Comparison of ENCODE assay signal across 8 cellular contexts in the genomic region with DNA sequence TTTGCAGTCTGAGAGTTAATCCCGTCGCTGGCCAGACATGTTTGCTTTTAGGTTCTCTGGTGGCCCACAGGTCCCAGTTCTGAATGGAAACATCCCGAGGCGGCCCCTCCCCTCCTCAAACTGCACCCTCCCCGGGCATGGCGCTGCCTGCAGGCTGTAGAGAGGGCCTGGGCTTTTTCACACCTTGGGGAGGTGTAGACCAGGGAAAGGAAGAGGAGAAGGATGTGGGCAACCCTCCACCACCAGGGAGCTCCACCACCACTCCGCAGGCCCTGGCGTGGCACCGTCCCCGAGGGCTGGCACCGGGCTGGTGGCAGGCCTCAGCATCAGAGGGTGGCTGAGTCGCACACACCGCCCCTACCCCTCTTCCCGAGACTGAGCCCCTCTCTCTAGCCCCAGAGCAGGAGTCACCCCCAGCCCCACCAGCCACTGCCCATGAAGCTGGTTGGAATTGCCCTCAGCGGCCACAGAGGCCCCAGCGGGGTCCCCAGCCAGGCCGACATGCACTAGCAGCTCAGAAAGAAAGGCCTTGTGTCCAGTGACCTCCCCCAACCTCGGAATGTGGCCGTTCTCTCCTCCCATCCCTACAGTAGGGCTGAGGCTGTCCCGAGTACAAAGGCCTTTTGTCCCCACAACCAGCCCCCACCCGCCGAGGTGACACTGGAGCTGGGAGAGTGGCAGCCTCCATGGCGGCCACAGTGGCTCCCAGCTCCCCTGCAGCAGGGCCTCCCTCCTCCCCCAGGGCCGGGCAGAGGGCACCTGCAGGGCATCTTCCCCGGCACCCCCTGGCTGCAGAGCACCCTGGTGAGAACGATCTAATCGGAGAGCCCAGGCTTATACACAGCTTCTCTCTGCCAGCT. TPM values are rescaled to one million over a fixed set of nuclear protein-coding genes. Genes with fewer than 3 reads are reported as not detected.
DNase-seq lines count a peak whose midpoint lies in the region; ATAC-seq and TF ChIP-seq lines count a peak whose summit lies in the region.

No MANE protein-coding gene starts in this region.

- H3K9me3 ChIP-seq in naive thymus-derived CD4-positive, alpha-beta T cell (ENCODE audit: control insufficient read depth in 2 of 3, low read length in 3 of 3), result no peaks in the 10 kb centered on the region

- peaks cover 12 to 14% of the 10 kb centered on the region in 2 donors for H3K4me1 ChIP-seq in naive thymus-derived CD4-positive, alpha-beta T cell (ENCODE audit: control insufficient read depth in 2 of 2, insufficient read depth in 2 of 2, low read length in 2 of 2)

- no peak overlapping the region for H3K27ac Mint-ChIP-seq in effector memory CD8-positive, alpha-beta T cell
- peak overlapping the region in 8 of 9 donors; percentile 60 to 90 (median 78) for H3K27ac Mint-ChIP-seq in naive thymus-derived CD4-positive, alpha-beta T cell

- peaks cover 0 to 5% of the 10 kb centered on the region in 2 donors for H3K27me3 ChIP-seq in naive thymus-derived CD4-positive, alpha-beta T cell (ENCODE audit: control insufficient read depth in 2 of 2, insufficient read depth in 2 of 2, low read length in 2 of 2)

- peaks cover 19 to 21% of the 10 kb centered on the region in 2 donors for H3K4me1 Mint-ChIP-seq in effector memory CD8-positive, alpha-beta T cell (ENCODE audit: low read depth in 2 of 2)
- H3K4me1 Mint-ChIP-seq in naive thymus-derived CD4-positive, alpha-beta T cell, result peaks cover 13 to 32% (median 24%) of the 10 kb centered on the region in 7 donors

- DNase-seq in activated CD8-positive, alpha-beta memory T cell treated with anti-CD3 and anti-CD28 coated beads for 24 hours, result peak; percentile 73
- no peak for DNase-seq in activated CD8-positive, alpha-beta memory T cell treated with anti-CD3 and anti-CD28 coated beads, Interleukin-2, amount 50 U/mL, for 48 hours
- DNase-seq in effector memory CD8-positive, alpha-beta T cell, result peak; percentile 35 to 42 (median 38)
- peak in 7 of 9 donors; percentile 33 to 65 (median 55) for DNase-seq in naive thymus-derived CD4-positive, alpha-beta T cell
- no peak for DNase-seq in NCI-H524 (lab: John Stamatoyannopoulos, UW)
- DNase-seq in NCI-H2029 (lab: John Stamatoyannopoulos, UW), result no peak

- CTCF ChIA-PET in naive thymus-derived CD4-positive, alpha-beta T cell (lab: Charles Lee), result interaction anchor here (0.9 to 2.2 kb wide), 12 partner anchors 10 to 56 kb away, joined by 3 to 14 read pairs (median 5); no protein-coding TSS in a partner anchor

- intact Hi-C loops in naive thymus-derived CD4-positive, alpha-beta T cell (cut with micrococcal nuclease), result loop anchor here (1.0 to 5.0 kb wide), 6 partner anchors 11 to 42 kb away; no protein-coding TSS in a partner anchor

- H3K9me3 Mint-ChIP-seq in effector memory CD8-positive, alpha-beta T cell, result no peaks in the 10 kb centered on the region
- H3K9me3 Mint-ChIP-seq in naive thymus-derived CD4-positive, alpha-beta T cell, result peaks cover 0 to 2% (median 0%) of the 10 kb centered on the region in 11 donors

- ATAC-seq in effector memory CD8-positive, alpha-beta T cell (replicated peaks), result peak; percentile 95
- peak; percentile 90 for ATAC-seq in naive thymus-derived CD4-positive, alpha-beta T cell
- no peak for ATAC-seq in HG03439 (IDR thresholded peaks at IDR 0.05; ENCODE audit: unreplicated experiment)

- POLR2A ChIA-PET in naive thymus-derived CD4-positive, alpha-beta T cell (lab: Charles Lee), result interaction anchor here (0.7 to 2.9 kb wide), 9 partner anchors 8 to 135 kb away, joined by 3 to 12 read pairs (median 3); partner anchors contain the start of gene ZBTB42

- H3K27ac ChIP-seq in VCaP, result peak overlapping the region; percentile 32
- H3K27ac ChIP-seq in naive thymus-derived CD4-positive, alpha-beta T cell (ENCODE audit: low read depth, low read length), result peak overlapping the region; percentile 17

- peaks cover 32 to 58% of the 10 kb centered on the region in 2 donors for H3K27me3 Mint-ChIP-seq in effector memory CD8-positive, alpha-beta T cell
- H3K27me3 Mint-ChIP-seq in naive thymus-derived CD4-positive, alpha-beta T cell, result peaks cover 0 to 25% (median 8%) of the 10 kb centered on the region in 5 donors

- peaks cover 2% of the 10 kb centered on the region for H3K36me3 Mint-ChIP-seq in effector memory CD8-positive, alpha-beta T cell (ENCODE audit: insufficient read depth)
- H3K36me3 Mint-ChIP-seq in naive thymus-derived CD4-positive, alpha-beta T cell, result peaks cover 0 to 3% (median 0%) of the 10 kb centered on the region in 5 donors

- no peak overlapping the region for H3K4me3 ChIP-seq in naive thymus-derived CD4-positive, alpha-beta T cell (ENCODE audit: low read length)

- TF ChIP-seq CTCF in VCaP (conservative IDR thresholded peaks at IDR 0.05), result no peak; the same call in 1 of the 2 replicates

- H3K4me3 Mint-ChIP-seq in effector memory CD8-positive, alpha-beta T cell, result peak overlapping the region; percentile 17 to 30
- H3K4me3 Mint-ChIP-seq in naive thymus-derived CD4-positive, alpha-beta T cell, result peak overlapping the region in 9 of 10 donors; percentile 7 to 80 (median 39)

- no peaks in the 10 kb centered on the region for H3K36me3 ChIP-seq in naive thymus-derived CD4-positive, alpha-beta T cell (ENCODE audit: control insufficient read depth in 2 of 3, insufficient read depth in 3 of 3, low read length in 3 of 3)

RNA-seq across cellular contexts. Expression of gene INF2, which starts 23.5 kb away (rescaled TPM):
- 100 to 1,000 TPM in 2 of 5 experiments, 10 to 100 TPM in 3; 65.0 to 140 (median 95.5) TPM for total RNA-seq in naive thymus-derived CD4-positive, alpha-beta T cell
- 10 to 100 TPM in 1 of 2 donors, 1 to 10 TPM in 1; 5.8 to 12.4 TPM for polyA plus RNA-seq in naive thymus-derived CD4-positive, alpha-beta T cell

RNA-seq across cellular contexts. Expression of gene ADSS1, which starts 58.1 kb away (rescaled TPM):
- total RNA-seq in naive thymus-derived CD4-positive, alpha-beta T cell, result 1 to 10 TPM in 4 of 5 experiments, under 1 TPM in 1; 0.73 to 4.8 (median 4.2) TPM
- 1 to 10 TPM; 1.1 to 1.8 TPM for polyA plus RNA-seq in naive thymus-derived CD4-positive, alpha-beta T cell

Comparison
In these comparisons a context has a peak if more than half of its experiments do, and no peak if none do; other contexts are left out.
1. DNase-seq: peak in activated CD8-positive, alpha-beta memory T cell treated with anti-CD3 and anti-CD28 coated beads for 24 hours (single experiment), effector memory CD8-positive, alpha-beta T cell (3 of 3) and naive thymus-derived CD4-positive, alpha-beta T cell (7 of 9); none in activated CD8-positive, alpha-beta memory T cell treated with anti-CD3 and anti-CD28 coated beads, Interleukin-2, amount 50 U/mL, for 48 hours (single experiment), NCI-H524 (0 of 2) and NCI-H2029 (single experiment).
2. H3K27ac Mint-ChIP-seq: peak in naive thymus-derived CD4-positive, alpha-beta T cell (8 of 9); none in effector memory CD8-positive, alpha-beta T cell (0 of 2).